31 cellular contexts compared by ENCODE assay signal in the genomic region with DNA sequence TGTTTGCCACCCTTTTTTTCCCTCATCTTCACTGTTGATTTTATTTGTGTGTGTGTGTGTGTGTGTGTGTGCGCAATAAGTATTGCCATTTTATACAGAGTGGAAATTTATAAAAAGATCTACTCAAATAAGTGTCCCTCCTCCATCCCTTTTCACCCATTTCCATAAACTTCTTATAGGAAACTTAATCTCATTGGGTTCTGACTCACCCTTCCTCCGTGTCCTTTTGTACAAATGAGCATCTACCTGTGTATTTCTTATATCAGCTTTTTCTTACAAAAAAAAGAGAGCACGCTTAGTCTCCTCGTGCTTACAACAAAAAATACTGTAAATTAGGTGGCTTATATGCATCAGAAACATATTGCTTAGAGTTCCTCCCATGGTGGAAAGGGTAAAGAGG.
"Had no signal": no experiment of that assay in that cellular context is flagged by ENCODE, and none has a peak within 500 bp of the region (broad histone marks: within the 10 kb centered on the region; RNA-seq: fewer than 3 reads in every experiment).

No MANE protein-coding gene starts in this region.

- H3K9me3 ChIP-seq: adrenal gland, ascending aorta, body of pancreas, breast epithelium had no signal

- H3K4me1 ChIP-seq: adrenal gland, ascending aorta, body of pancreas, breast epithelium had no signal

- H3K4me3 ChIP-seq: adrenal gland, ascending aorta, body of pancreas, breast epithelium, cardiac muscle cell had no signal

- H3K36me3 ChIP-seq: adrenal gland, ascending aorta, brain microvascular endothelial cell, breast epithelium, cardiac muscle cell had no signal

- DNase-seq: activated effector memory CD4-positive, alpha-beta T cell treated with anti-CD3 and anti-CD28 coated beads, Interleukin-2, amount 50 U/mL, for 16 hours; activated effector memory CD4-positive, alpha-beta T cell treated with Interleukin-2 at 50 U/mL for 16 hours; activated gamma-delta T cell; activated gamma-delta T cell treated with Interleukin-2 at 50 U/mL for 16 hours; activated naive CD4-positive, alpha-beta T cell; activated naive CD4-positive, alpha-beta T cell treated with anti-CD3 and anti-CD28 coated beads for 36 hours; activated naive CD4-positive, alpha-beta T cell treated with anti-CD3 and anti-CD28 coated beads, Interleukin-2, amount 10 ng/mL, durations not matched to agents 7 days and 5 days; activated naive CD4-positive, alpha-beta T cell treated with anti-CD3 and anti-CD28 coated beads, Interleukin-2, amount 50 U/mL, for 16 hours; activated naive CD4-positive, alpha-beta T cell treated with Interleukin-2 at 50 U/mL for 16 hours; activated naive CD8-positive, alpha-beta T cell treated with anti-CD3 and anti-CD28 coated beads for 36 hours; activated naive CD8-positive, alpha-beta T cell treated with anti-CD3 and anti-CD28 coated beads, Interleukin-2, amount 10 ng/mL, durations not matched to agents 7 days and 5 days; activated naive CD8-positive, alpha-beta T cell treated with anti-CD3 and anti-CD28 coated beads, Interleukin-2, amount 50 U/mL, for 24 hours; activated T-cell treated with anti-CD3 and anti-CD28 coated beads, Interleukin-2, amount 50 U/mL, for 24 hours; activated T-cell treated with anti-CD3 and anti-CD28 coated beads, Interleukin-2, amount 50 U/mL, for 4 hours; activated T-cell treated with anti-CD3 and anti-CD28 coated beads, Interleukin-2, amount 50 U/mL, for 48 hours; activated T-cell treated with anti-CD3 and anti-CD28 coated beads, Interleukin-2, amount 50 U/mL, for 72 hours; adrenal gland; amniotic stem cell; amygdala; anterior cingulate cortex; aorta; body of pancreas; brain microvascular endothelial cell; caudate nucleus; central memory CD4-positive, alpha-beta T cell; cerebellar nuclear complex had no signal

- H3K27me3 ChIP-seq: adrenal gland, ascending aorta, body of pancreas, brain microvascular endothelial cell, breast epithelium, cardiac muscle cell had no signal

- ATAC-seq: activated naive CD4-positive, alpha-beta T cell treated with anti-CD3 and anti-CD28 coated beads, Interleukin-2, amount 50 U/mL, for 72 hours; activated naive CD8-positive, alpha-beta T cell treated with anti-CD3 and anti-CD28 coated beads, Interleukin-2, amount 50 U/mL, for 24 hours; activated T-cell treated with anti-CD3 and anti-CD28 coated beads, Interleukin-2, amount 50 U/mL, for 4 hours; activated T-cell treated with anti-CD3 and anti-CD28 coated beads, Interleukin-2, amount 50 U/mL, for 72 hours; activated T-helper 17 cell treated with anti-CD3 and anti-CD28 coated beads, Interleukin-2, amount 50 U/mL, for 72 hours; body of pancreas had no signal

- H3K27ac ChIP-seq: adrenal gland, ascending aorta, body of pancreas, brain microvascular endothelial cell, breast epithelium, cardiac muscle cell had no signal
